In the genomic region with DNA sequence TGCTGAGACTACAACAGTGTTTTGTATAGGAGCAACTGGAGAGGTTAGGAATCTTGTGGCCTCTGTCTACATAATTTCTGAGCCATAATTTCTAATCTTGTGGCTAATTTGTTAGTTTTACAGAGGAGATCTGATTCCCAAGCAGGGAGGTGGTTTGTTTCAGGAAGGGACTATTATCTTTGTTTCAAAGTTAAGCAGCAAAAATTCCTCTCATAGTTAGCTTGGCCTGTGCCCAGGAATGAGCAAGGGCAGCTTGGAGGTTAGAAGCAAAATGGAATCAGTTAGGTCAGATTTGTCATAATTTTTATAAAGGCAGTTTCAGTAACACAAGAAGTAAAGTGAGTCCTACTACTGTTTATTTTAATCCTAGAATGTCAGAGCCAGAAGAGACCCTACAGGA, we compare ENCODE assay signal across 1 cellular context.
TF ChIP-seq lines count a peak whose summit lies in the region.

No MANE protein-coding gene starts in this region.

TF ChIP-seq in H1, 55 proteins besides CTCF, POLR2A, EP300 and RAD21:
- TF ChIP-seq GABPA (IDR thresholded peaks at IDR 0.05; ENCODE audit: borderline replicate concordance, insufficient read depth, low read length) (no peak), KDM1A (IDR thresholded peaks at IDR 0.05; ENCODE audit: borderline replicate concordance, low read length) (no peak), POU5F1 (IDR thresholded peaks at IDR 0.05; ENCODE audit: low read depth, low read length) (no peak), CHD2 (IDR thresholded peaks at IDR 0.05; ENCODE audit: low read length) (no peak), SRF (IDR thresholded peaks at IDR 0.05; ENCODE audit: low read depth, low read length) (no peak), TEAD4 (IDR thresholded peaks at IDR 0.05; ENCODE audit: low read depth, low read length) (no peak), RXRA (IDR thresholded peaks at IDR 0.05; ENCODE audit: insufficient read depth, low read depth, low read length) (no peak), KDM4A (IDR thresholded peaks at IDR 0.05; ENCODE audit: low read depth, low read length, severe bottlenecking) (no peak), TAF1 (IDR thresholded peaks at IDR 0.05; ENCODE audit: low read depth, low read length) (no peak), HDAC2 (IDR thresholded peaks at IDR 0.05; ENCODE audit: borderline replicate concordance in 1 of 2, low read depth in 2 of 2, low read length in 2 of 2) (no peak)
